ENCODE assay signal across 19 cellular contexts in genomic region chr4:113471141-113471860, GRCh38.
A peak's percentile ranks its signal among the peaks of the same experiment; 100 is the strongest.
DNase-seq lines count a peak whose midpoint lies in the region; ATAC-seq and TF ChIP-seq lines count a peak whose summit lies in the region.
"Had no signal": no experiment of that assay in that cellular context is flagged by ENCODE, and none has a peak within 500 bp of the region (broad histone marks: within the 10 kb centered on the region; RNA-seq: fewer than 3 reads in every experiment).

No MANE protein-coding gene starts in this region.

- no peak for DNase-seq in heart right ventricle
- no peak for DNase-seq in cardiac septum (ENCODE audit: low spot score)
- peak; percentile 47 for DNase-seq in medulla oblongata (ENCODE audit: extremely low spot score)
- no peak for DNase-seq in tibial artery
- DNase-seq in NCI-H2196 (lab: John Stamatoyannopoulos, UW; ENCODE audit: unreplicated experiment): no peak
- DNase-seq in cortex of kidney (lab: John Stamatoyannopoulos, UW): no peak
- DNase-seq: activated CD8-positive, alpha-beta memory T cell treated with anti-CD3 and anti-CD28 coated beads for 24 hours; activated gamma-delta T cell treated with Interleukin-2 at 50 U/mL for 16 hours; central memory CD4-positive, alpha-beta T cell; glutamatergic neuron; kidney; naive thymus-derived CD4-positive, alpha-beta T cell; NCI-H187 treated with DMSO at 0.1 percent for 48 hours; retina; SK-N-SH; stimulated activated CD4-positive, alpha-beta T cell treated with anti-CD3 and anti-CD28 coated beads, Interleukin-2, amount 100 ng/mL, for 24 hours had no signal

- H3K36me3 ChIP-seq in heart right ventricle (peaks cover 0 to 21% (median 0%) of the 10 kb centered on the region in 9 donors), tibial artery (no peaks in the 10 kb centered on the region)

- TF ChIP-seq CTCF in heart right ventricle (IDR thresholded peaks at IDR 0.05) (no peak), tibial artery (IDR thresholded peaks at IDR 0.05) (no peak)

- no peak overlapping the region for H3K4me3 ChIP-seq in heart right ventricle
- H3K4me3 ChIP-seq in tibial artery: no peak overlapping the region
- H3K4me3 ChIP-seq: tibial nerve had no signal

- H3K4me1 ChIP-seq in heart right ventricle (peaks cover 7 to 73% (median 38%) of the 10 kb centered on the region in 9 donors), tibial artery (peaks cover 7 to 60% (median 20%) of the 10 kb centered on the region in 4 donors)

- H3K27ac ChIP-seq in heart right ventricle (peak overlapping the region in 8 of 10 donors; percentile 10 to 85 (median 34)), angular gyrus (ENCODE audit: low read depth, low read length) (peak overlapping the region; percentile 7), tibial artery (peak overlapping the region; percentile 37 to 50)

- H3K27me3 ChIP-seq in heart right ventricle (no peaks in the 10 kb centered on the region), tibial artery (no peaks in the 10 kb centered on the region)
- H3K27me3 ChIP-seq: tibial nerve had no signal

- ATAC-seq in heart right ventricle (no peak), GM19351 (IDR thresholded peaks at IDR 0.05; ENCODE audit: unreplicated experiment) (no peak)
- ATAC-seq: naive thymus-derived CD4-positive, alpha-beta T cell had no signal

- H3K9me3 ChIP-seq in heart right ventricle: no peaks in the 10 kb centered on the region
- H3K9me3 ChIP-seq in tibial artery: no peaks in the 10 kb centered on the region
- H3K9me3 ChIP-seq: SK-N-SH, tibial nerve had no signal

- 78 to 80% methylated on average over 4 of the region's 4 CpGs for WGBS in heart right ventricle, 2 donors

- intact Hi-C loops in heart right ventricle (cut with DNase I): loop anchor here in 1 of 10 donors (10.0 kb wide), 1 partner anchor 54 kb away; no protein-coding TSS in a partner anchor
- intact Hi-C loops in cardiac septum (cut with DNase I): no loop called here
- intact Hi-C loops in tibial artery (cut with DNase I; ENCODE audit: low total_unique reads): loop anchor here (5.0 kb wide), 2 partner anchors 34 to 559 kb away; no protein-coding TSS in a partner anchor
